Comparison of ENCODE assay signal across 1 cellular context in genomic region chr16:11565665-11566064, GRCh38.
TF ChIP-seq lines count a peak whose summit lies in the region.

No MANE protein-coding gene starts in this region.

TF ChIP-seq in K562, 482 proteins besides CTCF, POLR2A, EP300 and RAD21 (continued from another document):
- TF ChIP-seq ZNF436 (CRISPR knock-in tag; IDR thresholded peaks at IDR 0.05) (peak; percentile 87), CHD4 (IDR thresholded peaks at IDR 0.05; ENCODE audit: insufficient read depth, insufficient replicate concordance, low read depth, low read length, poor library complexity, severe bottlenecking) (peak; percentile 98), KDM1A (IDR thresholded peaks at IDR 0.05) (peak; percentile 77 to 87), HNRNPH1 (optimal IDR thresholded peaks at IDR 0.05; ENCODE audit: low read depth, low read length) (no peak), HDAC2 (IDR thresholded peaks at IDR 0.05) (peak; percentile 92; the same call in 1 of the 2 replicates), CCAR2 (IDR thresholded peaks at IDR 0.05; ENCODE audit: low read depth, low read length) (no peak)
